ENCODE assay signal across 8 cellular contexts in the genomic region with DNA sequence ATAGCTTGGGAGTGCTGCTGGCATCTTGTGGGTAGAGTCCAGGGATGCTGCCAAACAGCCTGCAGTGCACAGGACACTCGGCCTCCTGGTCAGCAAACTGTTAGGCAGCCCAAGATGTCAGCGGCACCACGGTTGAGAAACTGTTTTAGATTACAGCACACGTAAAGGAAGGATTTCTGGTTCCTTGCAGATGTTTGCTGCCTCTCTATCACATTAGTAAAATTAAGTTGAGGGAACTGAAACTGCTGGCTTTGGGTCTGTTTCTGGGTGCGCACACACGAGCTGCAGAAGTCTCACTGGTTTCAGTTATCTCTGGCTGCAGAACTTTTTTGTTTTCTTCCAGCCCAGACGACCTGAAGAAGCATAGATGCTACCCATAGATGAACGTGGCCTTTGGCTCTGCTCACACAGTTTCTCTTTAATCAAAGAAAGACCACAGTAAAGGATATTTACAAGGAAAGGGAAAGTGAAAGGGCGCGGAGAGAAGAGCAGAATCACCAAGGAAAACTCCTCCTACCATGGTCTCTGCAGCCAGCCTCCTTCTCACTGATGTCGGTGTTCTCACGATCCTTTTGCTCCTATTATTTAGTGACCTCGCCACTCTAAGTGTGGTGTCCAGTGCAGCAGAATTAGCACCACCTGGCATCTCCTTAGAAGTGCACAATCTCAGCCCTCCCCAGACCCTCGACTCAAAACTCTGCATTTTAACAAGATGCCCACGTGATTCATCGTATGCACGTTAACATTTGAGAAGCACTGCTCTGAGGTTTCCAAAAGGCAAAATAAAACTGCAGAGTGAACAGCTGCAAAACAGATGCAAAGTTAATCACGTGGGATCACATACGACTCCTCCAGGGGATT. TPM values are rescaled to one million over a fixed set of nuclear protein-coding genes. Genes with fewer than 3 reads are reported as not detected.
A peak's percentile ranks its signal among the peaks of the same experiment; 100 is the strongest.
DNase-seq lines count a peak whose midpoint lies in the region; ATAC-seq and TF ChIP-seq lines count a peak whose summit lies in the region.

No MANE protein-coding gene starts in this region.

- peaks cover 32% of the 10 kb centered on the region for H3K4me1 Mint-ChIP-seq in dendritic cell treated with granulocyte-macrophage colony-stimulating factor and Interleukin-4, amounts not matched to agents 40 ng/mL and 50 ng/mL, for 4 days (ENCODE audit: low read depth)
- H3K4me1 Mint-ChIP-seq in natural killer cell, result peaks cover 24 to 27% of the 10 kb centered on the region in 2 donors

- H3K27ac Mint-ChIP-seq in dendritic cell treated with granulocyte-macrophage colony-stimulating factor and Interleukin-4, amounts not matched to agents 40 ng/mL and 50 ng/mL, for 4 days, result peak overlapping the region; percentile 73
- H3K27ac Mint-ChIP-seq in natural killer cell, result peak overlapping the region; percentile 55 to 91

- peak overlapping the region; percentile 84 for H3K4me3 Mint-ChIP-seq in dendritic cell treated with granulocyte-macrophage colony-stimulating factor and Interleukin-4, amounts not matched to agents 40 ng/mL and 50 ng/mL, for 4 days
- peak overlapping the region; percentile 95 for H3K4me3 Mint-ChIP-seq in natural killer cell

- DNase-seq in AML-193 (lab: John Stamatoyannopoulos, UW) (peak; percentile 33 to 38), SK-N-DZ (ENCODE audit: low spot score) (peak; percentile 32), natural killer cell (no peak), SW 1271 (lab: John Stamatoyannopoulos, UW) (no peak), omental fat pad (ENCODE audit: low spot score) (no peak)

- intact Hi-C loops in dendritic cell treated with granulocyte-macrophage colony-stimulating factor and Interleukin-4, amounts not matched to agents 40 ng/mL and 50 ng/mL, for 4 days (cut with micrococcal nuclease), result loop anchor here (2.0 to 5.0 kb wide), 2 partner anchors 17 to 53 kb away; partner anchors contain the start of gene AKAP13
- intact Hi-C loops in natural killer cell (cut with micrococcal nuclease), result no loop called here

- ATAC-seq in GM18873 (IDR thresholded peaks at IDR 0.05; ENCODE audit: low FRiP score, unreplicated experiment) (peak; percentile 59), HG03045 (IDR thresholded peaks at IDR 0.05; ENCODE audit: unreplicated experiment) (peak; percentile 64), natural killer cell (peak in 2 of 3 donors; percentile 45 to 54), omental fat pad (ENCODE audit: low FRiP score) (no peak)

- H3K9me3 Mint-ChIP-seq in dendritic cell treated with granulocyte-macrophage colony-stimulating factor and Interleukin-4, amounts not matched to agents 40 ng/mL and 50 ng/mL, for 4 days, result no peaks in the 10 kb centered on the region
- no peaks in the 10 kb centered on the region for H3K9me3 Mint-ChIP-seq in natural killer cell

- TF ChIP-seq CTCF in natural killer cell (IDR thresholded peaks at IDR 0.05) (no peak), omental fat pad (IDR thresholded peaks at IDR 0.05) (no peak)

- H3K27me3 Mint-ChIP-seq in dendritic cell treated with granulocyte-macrophage colony-stimulating factor and Interleukin-4, amounts not matched to agents 40 ng/mL and 50 ng/mL, for 4 days, result no peaks in the 10 kb centered on the region
- no peaks in the 10 kb centered on the region for H3K27me3 Mint-ChIP-seq in natural killer cell (ENCODE audit: low read depth in 2 of 2)

- no peaks in the 10 kb centered on the region for H3K36me3 Mint-ChIP-seq in dendritic cell treated with granulocyte-macrophage colony-stimulating factor and Interleukin-4, amounts not matched to agents 40 ng/mL and 50 ng/mL, for 4 days (ENCODE audit: low read depth)
- H3K36me3 Mint-ChIP-seq in natural killer cell, result no peaks in the 10 kb centered on the region

RNA-seq across cellular contexts. Expression of gene AKAP13, which starts 50.6 kb away (rescaled TPM):
- polyA plus RNA-seq in SK-N-DZ (2014; cell fraction: cytosol; rRNA removed), result 8.3 and 8.5 TPM in 2 replicates
- 8.4 and 11.5 TPM in 2 replicates for polyA plus RNA-seq in SK-N-DZ (2014; cell fraction: nucleus; rRNA removed)
- 100 to 1,000 TPM; 573 to 661 (median 647) TPM for total RNA-seq in natural killer cell
- total RNA-seq in omental fat pad, result 100 to 1,000 TPM; 162 to 301 (median 216) TPM

Comparison
In these comparisons a context has a peak if more than half of its experiments do, and no peak if none do; other contexts are left out.
1. DNase-seq: peak in AML-193 (2 of 2) and SK-N-DZ (single experiment); none in natural killer cell (single experiment), SW 1271 (0 of 2) and omental fat pad (single experiment).